16 cellular contexts compared by ENCODE assay signal in the genomic region with DNA sequence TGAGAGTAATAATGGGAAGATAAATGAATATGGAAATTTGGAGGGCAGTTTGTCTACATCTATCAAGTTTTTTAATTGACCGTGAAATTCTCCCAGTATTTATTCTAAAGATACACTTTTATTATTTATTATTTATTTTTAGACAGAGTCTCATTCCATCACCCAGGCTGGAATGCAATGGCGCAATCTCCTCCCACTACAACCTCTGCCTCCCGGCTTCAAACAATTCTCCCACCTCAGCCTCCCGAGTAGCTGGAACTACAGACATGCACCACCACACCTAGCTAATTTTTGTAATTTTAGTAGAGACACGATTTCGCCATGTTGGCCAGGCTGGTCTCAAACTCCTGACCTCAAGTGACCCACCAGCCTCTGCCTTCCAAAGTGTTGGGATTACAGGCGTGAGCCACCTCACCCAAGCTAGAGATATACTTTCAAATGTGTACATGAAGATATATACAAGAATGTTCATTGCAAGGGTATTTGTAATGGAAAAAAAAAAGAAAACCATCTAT.
DNase-seq lines count a peak whose midpoint lies in the region.
"Had no signal": no experiment of that assay in that cellular context is flagged by ENCODE, and none has a peak within 500 bp of the region (broad histone marks: within the 10 kb centered on the region; RNA-seq: fewer than 3 reads in every experiment).

No MANE protein-coding gene starts in this region.

- DNase-seq in EL (peak; percentile 13), NCI-H226 (peak; percentile 17), iris pigment epithelial cell (ENCODE audit: low read depth) (peak; percentile 38), iPS-NIHi11 (ENCODE audit: low spot score) (no peak), NOMO-1 (lab: John Stamatoyannopoulos, UW; ENCODE audit: unreplicated experiment in 2 of 2) (no peak), activated gamma-delta T cell (lab: John Stamatoyannopoulos, UW) (no peak)
- DNase-seq: ACHN; BE2C; C1 segment of cervical spinal cord; Caco-2; CD4-positive, CD25-positive, alpha-beta regulatory T cell; CD8-positive, alpha-beta memory T cell; DMS79; GOT3; H7; HFFc6 had no signal

Comparison
In these comparisons a context has a peak if more than half of its experiments do, and no peak if none do; other contexts are left out.
1. DNase-seq: peak in EL (single experiment), NCI-H226 (single experiment) and iris pigment epithelial cell (single experiment); none in iPS-NIHi11 (single experiment), NOMO-1 (0 of 2) and activated gamma-delta T cell (single experiment).